8 cellular contexts compared by ENCODE assay signal in genomic region chr1:145965119-145965744, GRCh38. TPM values are rescaled to one million over a fixed set of nuclear protein-coding genes. Genes with fewer than 3 reads are reported as not detected.
DNase-seq lines count a peak whose midpoint lies in the region; ATAC-seq, FAIRE-seq and TF ChIP-seq lines count a peak whose summit lies in the region.

No MANE protein-coding gene starts in this region.

- peak overlapping the region; percentile 92 for H3K9ac ChIP-seq in Karpas-422 (ENCODE audit: low read length)

- H3K4me3 Mint-ChIP-seq in naive thymus-derived CD4-positive, alpha-beta T cell = peak overlapping the region; percentile 88 to 99 (median 96)

- H3K4me1 Mint-ChIP-seq in naive thymus-derived CD4-positive, alpha-beta T cell = peaks cover 32 to 57% (median 51%) of the 10 kb centered on the region in 7 donors

- H3K9me3 ChIP-seq in Karpas-422 (ENCODE audit: low read length) = peaks cover 5% of the 10 kb centered on the region
- no peaks in the 10 kb centered on the region for H3K9me3 ChIP-seq in naive thymus-derived CD4-positive, alpha-beta T cell (ENCODE audit: control insufficient read depth in 2 of 3, low read length in 3 of 3)

- H3K4me2 ChIP-seq in Karpas-422 (ENCODE audit: low read depth, low read length, poor library complexity, severe bottlenecking) = peak overlapping the region; percentile 94

- H2AFZ ChIP-seq in Karpas-422 (ENCODE audit: low read length) = 0 out of 2 replicates have a peak overlapping the region, but pooled peaks have one; percentile 8

- FAIRE-seq in RCC 7860 (lab: Jason Lieb, UNC) = no peak

- no peaks in the 10 kb centered on the region for H4K20me1 ChIP-seq in Karpas-422 (ENCODE audit: insufficient read depth, low read depth, low read length)

- POLR2A ChIA-PET in AG04449 (lab: Yijun Ruan, JAX) = interaction anchor here (0.7 to 1.9 kb wide), 5 partner anchors 11 to 73 kb away, joined by 3 to 15 read pairs (median 3); partner anchors contain the start of gene RBM8A
- POLR2A ChIA-PET in naive thymus-derived CD4-positive, alpha-beta T cell (lab: Charles Lee) = interaction anchor here (0.8 to 8.0 kb wide), 29 partner anchors 8 to 120 kb away, joined by 3 to 164 read pairs (median 7); partner anchors contain the start of genes NUDT17, PEX11B, PIAS3 and RBM8A

- intact Hi-C loops in naive thymus-derived CD4-positive, alpha-beta T cell (cut with micrococcal nuclease) = no loop called here

- H3K27ac Mint-ChIP-seq in naive thymus-derived CD4-positive, alpha-beta T cell = peak overlapping the region; percentile 87 to 98 (median 92)

- DNase-seq in AG04449 (ENCODE audit: low read depth, low spot score) (no peak), Karpas-422 (no peak), coronary artery (ENCODE audit: low spot score) (no peak), HuH-7 (ENCODE audit: low spot score) (no peak), mesenteric fat pad (ENCODE audit: low spot score) (no peak), RCC 7860 (ENCODE audit: low spot score) (no peak)
- DNase-seq in naive thymus-derived CD4-positive, alpha-beta T cell = peak in 1 of 9 donors; percentile 18

- peaks cover 42% of the 10 kb centered on the region for H3K79me2 ChIP-seq in Karpas-422 (ENCODE audit: low read length)

- H3K9me3 Mint-ChIP-seq in naive thymus-derived CD4-positive, alpha-beta T cell = peaks cover 0 to 8% (median 3%) of the 10 kb centered on the region in 11 donors

- peaks cover 5% of the 10 kb centered on the region for H3K36me3 ChIP-seq in Karpas-422 (ENCODE audit: insufficient read depth, low read length)
- no peaks in the 10 kb centered on the region for H3K36me3 ChIP-seq in naive thymus-derived CD4-positive, alpha-beta T cell (ENCODE audit: control insufficient read depth in 2 of 3, insufficient read depth in 3 of 3, low read length in 3 of 3)

- H3K27ac ChIP-seq in Karpas-422 (ENCODE audit: low read length) (peak overlapping the region; percentile 92), coronary artery (peak overlapping the region; percentile 83 to 93)
- H3K27ac ChIP-seq in naive thymus-derived CD4-positive, alpha-beta T cell (ENCODE audit: low read depth, low read length) = peak overlapping the region; percentile 84

- ATAC-seq in naive thymus-derived CD4-positive, alpha-beta T cell = no peak
- ATAC-seq in HG02588 (IDR thresholded peaks at IDR 0.05; ENCODE audit: unreplicated experiment) = no peak

- CTCF ChIA-PET in AG04449 (lab: Yijun Ruan, JAX) = interaction anchor here (1.1 to 8.5 kb wide), 10 partner anchors 8 to 120 kb away, joined by 3 to 130 read pairs (median 6); partner anchors contain the start of genes ITGA10, NUDT17, RBM8A and TXNIP
- CTCF ChIA-PET in naive thymus-derived CD4-positive, alpha-beta T cell (lab: Charles Lee) = interaction anchor here (0.5 to 6.2 kb wide), 13 partner anchors 14 to 120 kb away, joined by 3 to 56 read pairs (median 4); partner anchors contain the start of genes NUDT17, PIAS3 and RBM8A

- peaks cover 37% of the 10 kb centered on the region for H3K4me1 ChIP-seq in Karpas-422 (ENCODE audit: low read length)
- H3K4me1 ChIP-seq in naive thymus-derived CD4-positive, alpha-beta T cell (ENCODE audit: control insufficient read depth in 2 of 2, insufficient read depth in 2 of 2, low read length in 2 of 2) = peaks cover 14 to 22% of the 10 kb centered on the region in 2 donors

- no peaks in the 10 kb centered on the region for H3K9me2 ChIP-seq in Karpas-422 (replicated peaks; ENCODE audit: insufficient read depth, low read length)

- TF ChIP-seq CTCF in AG04449 (IDR thresholded peaks at IDR 0.05; ENCODE audit: insufficient read depth, low read length, missing control alignments) (no peak), coronary artery (IDR thresholded peaks at IDR 0.05) (no peak)

- peaks cover 0 to 4% (median 0%) of the 10 kb centered on the region in 5 donors for H3K27me3 Mint-ChIP-seq in naive thymus-derived CD4-positive, alpha-beta T cell

- H3K27me3 ChIP-seq in Karpas-422 (ENCODE audit: low read length) = no peaks in the 10 kb centered on the region
- H3K27me3 ChIP-seq in naive thymus-derived CD4-positive, alpha-beta T cell (ENCODE audit: control insufficient read depth in 2 of 2, insufficient read depth in 2 of 2, low read length in 2 of 2) = no peaks in the 10 kb centered on the region

- H3K4me3 ChIP-seq in AG04449 (ENCODE audit: low read depth, low read length) (peak overlapping the region; percentile 93), Karpas-422 (ENCODE audit: low read length) (peak overlapping the region; percentile 77), coronary artery (peak overlapping the region; percentile 75)
- H3K4me3 ChIP-seq in naive thymus-derived CD4-positive, alpha-beta T cell (ENCODE audit: low read length) = peak overlapping the region; percentile 87

- peaks cover 0 to 13% (median 11%) of the 10 kb centered on the region in 5 donors for H3K36me3 Mint-ChIP-seq in naive thymus-derived CD4-positive, alpha-beta T cell

RNA-seq across cellular contexts. Expression of gene POLR3GL, which starts 0.7 kb away (rescaled TPM):
- 34.7 and 42.3 TPM in 2 replicates for total RNA-seq in Karpas-422 (2014; rRNA removed; shearing (Covaris generic); ENCODE audit: low replicate concordance)
- total RNA-seq in naive thymus-derived CD4-positive, alpha-beta T cell = 10 to 100 TPM; 20.7 to 37.5 (median 25.5) TPM
- polyA plus RNA-seq in naive thymus-derived CD4-positive, alpha-beta T cell = 100 to 1,000 TPM in 1 of 2 donors, 10 to 100 TPM in 1; 99.6 to 113 TPM
- 30.7 TPM for total RNA-seq in mesenteric fat pad

RNA-seq across cellular contexts. Expression of gene ANKRD34A, which starts 0.9 kb away (rescaled TPM):
- 9.0 and 21.5 TPM in 2 replicates for total RNA-seq in Karpas-422 (2014; rRNA removed; shearing (Covaris generic); ENCODE audit: low replicate concordance)
- 1 to 10 TPM in 3 of 5 experiments, under 1 TPM in 2; 0.54 to 1.5 (median 1.2) TPM for total RNA-seq in naive thymus-derived CD4-positive, alpha-beta T cell
- under 1 TPM; 0.11 to 0.22 TPM for polyA plus RNA-seq in naive thymus-derived CD4-positive, alpha-beta T cell
- total RNA-seq in mesenteric fat pad = 0.74 TPM

RNA-seq across cellular contexts. Expression of gene LIX1L, which starts 7.4 kb away (rescaled TPM):
- total RNA-seq in Karpas-422 (2014; rRNA removed; shearing (Covaris generic); ENCODE audit: low replicate concordance) = 35.8 and 49.4 TPM in 2 replicates
- 10 to 100 TPM; 31.6 to 59.2 (median 47.6) TPM for total RNA-seq in naive thymus-derived CD4-positive, alpha-beta T cell
- polyA plus RNA-seq in naive thymus-derived CD4-positive, alpha-beta T cell = 10 to 100 TPM; 29.3 to 32.1 TPM
- total RNA-seq in mesenteric fat pad = 26.6 TPM

RNA-seq across cellular contexts. Expression of gene TXNIP, which starts 31.1 kb away (rescaled TPM):
- total RNA-seq in Karpas-422 (2014; rRNA removed; shearing (Covaris generic); ENCODE audit: low replicate concordance) = 130 and 269 TPM in 2 replicates
- total RNA-seq in naive thymus-derived CD4-positive, alpha-beta T cell = 1,000 to 10,000 TPM in 1 of 5 experiments, 100 to 1,000 TPM in 4; 498 to 1,101 (median 659) TPM
- polyA plus RNA-seq in naive thymus-derived CD4-positive, alpha-beta T cell = 1,000 to 10,000 TPM; 3,808 to 5,430 TPM
- total RNA-seq in mesenteric fat pad = 692 TPM

RNA-seq across cellular contexts. Expression of gene RBM8A, which starts 37.9 kb away (rescaled TPM):
- total RNA-seq in Karpas-422 (2014; rRNA removed; shearing (Covaris generic); ENCODE audit: low replicate concordance) = 130 and 214 TPM in 2 replicates
- 100 to 1,000 TPM; 115 to 182 (median 120) TPM for total RNA-seq in naive thymus-derived CD4-positive, alpha-beta T cell
- polyA plus RNA-seq in naive thymus-derived CD4-positive, alpha-beta T cell = 100 to 1,000 TPM; 152 to 156 TPM
- total RNA-seq in mesenteric fat pad = 110 TPM
